In the genomic region with DNA sequence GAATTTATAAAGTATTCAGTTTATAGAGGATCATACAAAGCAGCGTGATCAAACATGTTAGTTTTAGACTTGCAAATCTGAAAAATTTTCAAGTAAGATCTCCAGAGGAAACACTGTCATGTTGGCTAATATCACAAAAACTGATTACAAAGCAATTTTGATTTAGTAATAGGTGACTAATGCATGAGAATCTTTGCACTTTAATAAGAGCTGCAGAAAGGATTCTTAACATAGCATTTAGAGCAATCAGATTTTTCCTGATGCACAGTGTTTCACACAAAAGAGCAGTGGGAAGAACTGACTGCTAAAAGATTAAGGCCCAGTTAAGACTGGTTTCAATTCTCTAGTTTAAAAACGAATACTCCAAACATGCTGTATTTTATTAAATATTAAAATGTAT, we compare ENCODE assay signal across 1 cellular context.
TF ChIP-seq lines count a peak whose summit lies in the region.

No MANE protein-coding gene starts in this region.

TF ChIP-seq in IMR-90, 13 proteins besides CTCF, POLR2A, EP300 and RAD21 (continued from another document):
- TF ChIP-seq, protein P1, sequence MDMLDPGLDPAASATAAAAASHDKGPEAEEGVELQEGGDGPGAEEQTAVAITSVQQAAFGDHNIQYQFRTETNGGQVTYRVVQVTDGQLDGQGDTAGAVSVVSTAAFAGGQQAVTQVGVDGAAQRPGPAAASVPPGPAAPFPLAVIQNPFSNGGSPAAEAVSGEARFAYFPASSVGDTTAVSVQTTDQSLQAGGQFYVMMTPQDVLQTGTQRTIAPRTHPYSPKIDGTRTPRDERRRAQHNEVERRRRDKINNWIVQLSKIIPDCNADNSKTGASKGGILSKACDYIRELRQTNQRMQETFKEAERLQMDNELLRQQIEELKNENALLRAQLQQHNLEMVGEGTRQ (IDR thresholded peaks at IDR 0.05; ENCODE audit: low read depth, low read length): no peak
- no peak for TF ChIP-seq BHLHE40 (IDR thresholded peaks at IDR 0.05; ENCODE audit: low read depth, low read length)
- TF ChIP-seq NFE2L2 (IDR thresholded peaks at IDR 0.05; ENCODE audit: low read depth, low read length): no peak
- TF ChIP-seq CEBPB (IDR thresholded peaks at IDR 0.05; ENCODE audit: low read depth, low read length): peak; percentile 55; the same call in 1 of the 2 replicates
- no peak for TF ChIP-seq SMC3 (IDR thresholded peaks at IDR 0.05; ENCODE audit: low read depth, low read length)
- no peak for TF ChIP-seq MAZ (IDR thresholded peaks at IDR 0.05; ENCODE audit: borderline replicate concordance, low read depth, low read length)
- TF ChIP-seq MAFK (IDR thresholded peaks at IDR 0.05; ENCODE audit: low read depth, low read length): peak; percentile 95
- TF ChIP-seq, protein P2, sequence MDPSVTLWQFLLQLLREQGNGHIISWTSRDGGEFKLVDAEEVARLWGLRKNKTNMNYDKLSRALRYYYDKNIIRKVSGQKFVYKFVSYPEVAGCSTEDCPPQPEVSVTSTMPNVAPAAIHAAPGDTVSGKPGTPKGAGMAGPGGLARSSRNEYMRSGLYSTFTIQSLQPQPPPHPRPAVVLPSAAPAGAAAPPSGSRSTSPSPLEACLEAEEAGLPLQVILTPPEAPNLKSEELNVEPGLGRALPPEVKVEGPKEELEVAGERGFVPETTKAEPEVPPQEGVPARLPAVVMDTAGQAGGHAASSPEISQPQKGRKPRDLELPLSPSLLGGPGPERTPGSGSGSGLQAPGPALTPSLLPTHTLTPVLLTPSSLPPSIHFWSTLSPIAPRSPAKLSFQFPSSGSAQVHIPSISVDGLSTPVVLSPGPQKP (IDR thresholded peaks at IDR 0.05; ENCODE audit: borderline replicate concordance, low read depth, low read length): no peak
- TF ChIP-seq CHD1 (IDR thresholded peaks at IDR 0.05; ENCODE audit: low read depth, low read length): no peak
